7 cellular contexts compared by ENCODE assay signal in genomic region chr7:92102862-92103261, GRCh38. TPM values are rescaled to one million over a fixed set of nuclear protein-coding genes. Genes with fewer than 3 reads are reported as not detected.
DNase-seq lines count a peak whose midpoint lies in the region; TF ChIP-seq lines count a peak whose summit lies in the region.
"Not testable (repeated sequence)": the region's sequence is repeated elsewhere in the genome, so short reads cannot be mapped to it uniquely, and the experiment has no call there.

No MANE protein-coding gene starts in this region.

- not testable (repeated sequence) for H3K9me3 ChIP-seq in AG04450 (ENCODE audit: control insufficient read depth, insufficient read depth, low read length); GM23248 (ENCODE audit: low read depth); fibroblast of lung (ENCODE audit: control insufficient read depth, insufficient read depth, low read depth, low read length)

- not testable (repeated sequence) for H3K9me2 ChIP-seq in GM23248 (ENCODE audit: insufficient read depth)

- TF ChIP-seq CTCF in AG04450 (IDR thresholded peaks at IDR 0.05; ENCODE audit: low read depth, low read length); fibroblast of lung (conservative IDR thresholded peaks at IDR 0.05 in 1 of 2, IDR thresholded peaks at IDR 0.05 in 1 of 2; ENCODE audit: low read depth in 1 of 2, low read length in 2 of 2): not testable (repeated sequence)

- in situ Hi-C loops in GM23248 (cut with MboI) = not testable (repeated sequence)

- not testable (repeated sequence) for H3K4me1 ChIP-seq in GM23248 (ENCODE audit: insufficient read depth); fibroblast of lung (ENCODE audit: control insufficient read depth, extremely low read depth, insufficient read depth, low read length)

- H3K9ac ChIP-seq in GM23248; fibroblast of lung (ENCODE audit: insufficient read depth, low read length): not testable (repeated sequence)

- H3F3A ChIP-seq in GM23248 (ENCODE audit: insufficient read depth) = not testable (repeated sequence)

- CTCF ChIA-PET in AG04450 (lab: Charles Lee) = not testable (repeated sequence)

- not testable (repeated sequence) for H3K79me2 ChIP-seq in GM23248 (ENCODE audit: insufficient read depth); fibroblast of lung (ENCODE audit: control insufficient read depth, insufficient read depth, low read length)

- 95 to 100% methylated on average over 5 of the region's 5 CpGs for WGBS in GM23248 (ENCODE audit: low coverage in 1 of 2, low lambda C conversion rate in 2 of 2, missing lambda C conversion rate in 2 of 2), 2 experiments

- H2AFZ ChIP-seq in GM23248; fibroblast of lung (ENCODE audit: low read length): not testable (repeated sequence)

- peaks cover 34% of the 10 kb centered on the region; the same call in 1 of the 2 replicates for H3K36me3 ChIP-seq in GM23248 (ENCODE audit: low read depth)
- H3K36me3 ChIP-seq in fibroblast of lung (ENCODE audit: control insufficient read depth, insufficient read depth, low read length) = not testable (repeated sequence)

- not testable (repeated sequence) for H3K4me3 ChIP-seq in AG04450 (ENCODE audit: low read depth, low read length); GM23248; fibroblast of lung (replicated peaks in 1 of 4; ENCODE audit: control extremely low read depth in 1 of 4, insufficient read depth in 1 of 4, low read depth in 3 of 4, low read length in 4 of 4)

- H3K27ac ChIP-seq in AG04450 (ENCODE audit: low read depth, low read length); GM23248; fibroblast of lung (ENCODE audit: insufficient read depth, low read length): not testable (repeated sequence)

- POLR2A ChIA-PET in AG04450 (lab: Yijun Ruan, JAX) = not testable (repeated sequence)

- H3K27me3 ChIP-seq in AG04450 (ENCODE audit: control insufficient read depth, insufficient read depth, low read length); GM23248 (replicated peaks; ENCODE audit: insufficient read depth); fibroblast of lung (ENCODE audit: control insufficient read depth, insufficient read depth, low read length): not testable (repeated sequence)

- H3K4me2 ChIP-seq in GM23248 (ENCODE audit: unreplicated experiment); fibroblast of lung (ENCODE audit: extremely low read depth, insufficient read depth, low read length): not testable (repeated sequence)

- H4K20me1 ChIP-seq in GM23248 (ENCODE audit: insufficient read depth); fibroblast of lung (ENCODE audit: control insufficient read depth, extremely low read depth, insufficient read depth, low read length): not testable (repeated sequence)

- DNase-seq in AG04450 (ENCODE audit: low read depth, low spot score) (peak; percentile 27), GM23248 (peak; percentile 20), HT1080 (ENCODE audit: low read depth) (peak; percentile 48), RKO (ENCODE audit: low spot score) (peak; percentile 53), astrocyte of the hippocampus (ENCODE audit: low read depth, low spot score) (peak; percentile 18), fibroblast of lung (ENCODE audit: low read depth in 2 of 2) (peak; percentile 31 to 61), iris pigment epithelial cell (ENCODE audit: low read depth) (peak; percentile 83)

RNA-seq across cellular contexts. Expression of gene CYP51A1, which starts 31.4 kb away (rescaled TPM):
- polyA plus RNA-seq in AG04450 (2011; rRNA removed) = 9.1 and 12.3 TPM in 2 replicates
- polyA minus RNA-seq in AG04450 (2011; rRNA and poly(A)+ RNA removed) = 8.1 and 13.2 TPM in 2 replicates
- 64.6 and 67.8 TPM in 2 replicates for total RNA-seq in GM23248 (2014; rRNA removed; shearing (Covaris generic))
- polyA plus RNA-seq in GM23248 (2016; fragmentation: Nextera tagmentation; extraction: Ambion mirVana) = 65.6 and 67.2 TPM in 2 replicates
- 135 and 139 TPM in 2 replicates for total RNA-seq in HT1080 (2014; rRNA removed; shearing (Covaris generic))
- polyA plus RNA-seq in HT1080 (2015; cell fraction: cytosol; rRNA removed) = 59.5 and 69.9 TPM in 2 replicates
- 59.5 and 62.2 TPM in 2 replicates for polyA plus RNA-seq in HT1080 (2015; cell fraction: nucleus; rRNA removed)
- total RNA-seq in fibroblast of lung = 343 and 784 TPM in 2 replicates
- polyA plus RNA-seq in fibroblast of lung = 28.7 and 50.0 TPM in 2 replicates
- polyA plus RNA-seq in fibroblast of lung (2012) = 74.3 and 128 TPM in 2 replicates
- polyA minus RNA-seq in fibroblast of lung (ENCODE audit: low replicate concordance) = 13.7 and 18.3 TPM in 2 replicates

Comparison
In these comparisons a context has a peak if more than half of its experiments do, and no peak if none do; other contexts are left out.
1. DNase-seq: peak in every context shown above with its lines; median percentile 83 in iris pigment epithelial cell; 53 in RKO; 48 in HT1080; 46 in fibroblast of lung; 27 in AG04450; 20 in GM23248; 18 in astrocyte of the hippocampus.